ENCODE assay signal across 28 cellular contexts in the genomic region with DNA sequence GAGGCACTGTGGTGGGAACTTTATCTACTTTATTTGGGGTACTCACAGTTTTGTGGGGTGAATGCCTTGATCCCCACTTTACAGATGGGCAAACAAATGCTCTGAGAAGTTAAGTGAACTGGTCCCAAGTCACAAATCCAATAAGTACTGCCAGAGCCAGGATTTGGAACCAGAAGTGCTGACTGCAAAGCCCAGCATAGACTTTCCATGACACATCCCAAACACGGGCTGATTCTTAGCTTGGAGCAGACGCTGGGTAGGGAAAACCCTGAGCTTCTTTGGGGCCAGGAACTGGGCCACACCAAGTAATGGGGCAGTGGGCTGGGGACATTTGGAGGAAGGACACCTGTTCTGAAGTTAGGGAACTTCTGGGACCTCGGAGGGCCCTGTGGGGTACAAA. TPM values are rescaled to one million over a fixed set of nuclear protein-coding genes. Genes with fewer than 3 reads are reported as not detected.
DNase-seq lines count a peak whose midpoint lies in the region; ATAC-seq, FAIRE-seq and TF ChIP-seq lines count a peak whose summit lies in the region.
"Had no signal": no experiment of that assay in that cellular context is flagged by ENCODE, and none has a peak within 500 bp of the region (broad histone marks: within the 10 kb centered on the region; RNA-seq: fewer than 3 reads in every experiment).

No MANE protein-coding gene starts in this region.

- peak overlapping the region in 2 of 11 experiments; percentile 72 to 73; a peak in 3 of 22 replicates for H3K27ac ChIP-seq in BLaER1 treated with 17β-estradiol and CSF1 and Interleukin-3, amounts not matched to agents 10 nM and 100 nM
- peak overlapping the region; percentile 26 for H3K27ac ChIP-seq in colonic mucosa
- no peak overlapping the region for H3K27ac ChIP-seq in mesenchymal stem cell (ENCODE audit: low read length, poor library complexity, severe bottlenecking)
- peak overlapping the region; percentile 53 for H3K27ac ChIP-seq in suprapubic skin

- 92% methylated on average over 3 of the region's 3 CpGs for WGBS in mesenchymal stem cell
- WGBS in suprapubic skin: 59% methylated on average over 3 of the region's 3 CpGs

- H2AK5ac ChIP-seq in mesenchymal stem cell (ENCODE audit: low read length, severe bottlenecking): peak overlapping the region; percentile 98

- H4K91ac ChIP-seq in mesenchymal stem cell (ENCODE audit: low read length): no peak overlapping the region

- peaks cover 0 to 41% (median 0%) of the 10 kb centered on the region in 11 experiments; a peak in 3 of 22 replicates for H4K20me1 ChIP-seq in BLaER1 treated with 17β-estradiol and CSF1 and Interleukin-3, amounts not matched to agents 10 nM and 100 nM

- H3K27me3 ChIP-seq in BLaER1 treated with 17β-estradiol and CSF1 and Interleukin-3, amounts not matched to agents 10 nM and 100 nM: no peaks in the 10 kb centered on the region
- no peaks in the 10 kb centered on the region for H3K27me3 ChIP-seq in colonic mucosa
- no peaks in the 10 kb centered on the region for H3K27me3 ChIP-seq in mesenchymal stem cell (ENCODE audit: control insufficient read depth in 1 of 2, insufficient read depth in 1 of 2, low read length in 2 of 2)
- H3K27me3 ChIP-seq in suprapubic skin: no peaks in the 10 kb centered on the region

- H3K23ac ChIP-seq in mesenchymal stem cell (ENCODE audit: low read length in 2 of 2): no peak overlapping the region

- H3K9me3 Mint-ChIP-seq in T-cell: peaks cover 0 to 3% (median 0%) of the 10 kb centered on the region in 3 donors
- H3K9me3 Mint-ChIP-seq: activated T-helper 2 cell treated with anti-CD3 and anti-CD28 coated beads, Interferon-gamma antibody, Interleukin-2, Interleukin-4, amounts not matched to agents 10 μg/mL and 5 μg/mL and 100 μg/mL, durations not matched to agents 14 hours and 24 hours and 36 hours; central memory CD8-positive, alpha-beta T cell; stimulated activated effector memory CD8-positive, alpha-beta T cell treated with anti-CD3 and anti-CD28 coated beads, Interleukin-12 subunit alpha, Interleukin-12 subunit beta, amount 100 ng/mL, for 72 hours had no signal

- H2BK12ac ChIP-seq in mesenchymal stem cell (ENCODE audit: low read length in 2 of 2): no peak overlapping the region

- H3K4me3 ChIP-seq in BLaER1 treated with 17β-estradiol and CSF1 and Interleukin-3, amounts not matched to agents 10 nM and 100 nM: no peak overlapping the region
- H3K4me3 ChIP-seq in colonic mucosa: no peak overlapping the region
- no peak overlapping the region for H3K4me3 ChIP-seq in mesenchymal stem cell (ENCODE audit: insufficient read depth in 1 of 2, low read depth in 1 of 2, low read length in 2 of 2)
- no peak overlapping the region for H3K4me3 ChIP-seq in suprapubic skin

- H4K8ac ChIP-seq in mesenchymal stem cell (ENCODE audit: low read length): no peak overlapping the region

- H3K4me1 Mint-ChIP-seq in T-cell: no peaks in the 10 kb centered on the region
- H3K4me1 Mint-ChIP-seq: central memory CD8-positive, alpha-beta T cell; stimulated activated effector memory CD8-positive, alpha-beta T cell treated with anti-CD3 and anti-CD28 coated beads, Interleukin-12 subunit alpha, Interleukin-12 subunit beta, amount 100 ng/mL, for 72 hours had no signal

- H3K27ac Mint-ChIP-seq in T-cell: no peak overlapping the region
- H3K27ac Mint-ChIP-seq: activated naive CD8-positive, alpha-beta T cell; activated T-helper 2 cell treated with anti-CD3 and anti-CD28 coated beads, Interferon-gamma antibody, Interleukin-2, Interleukin-4, amounts not matched to agents 10 μg/mL and 5 μg/mL and 100 μg/mL, durations not matched to agents 14 hours and 24 hours and 36 hours; naive thymus-derived CD4-positive, alpha-beta T cell; stimulated activated effector memory CD8-positive, alpha-beta T cell treated with anti-CD3 and anti-CD28 coated beads, Interleukin-12 subunit alpha, Interleukin-12 subunit beta, amount 100 ng/mL, for 72 hours had no signal

- ATAC-seq in T-cell (replicated peaks in 1 of 4): no peak
- ATAC-seq: naive thymus-derived CD4-positive, alpha-beta T cell; stimulated activated effector memory CD8-positive, alpha-beta T cell treated with anti-CD3 and anti-CD28 coated beads, Interleukin-12 subunit alpha, Interleukin-12 subunit beta, amount 100 ng/mL, for 72 hours had no signal

- peak overlapping the region in 10 of 11 experiments; percentile 53 to 86 (median 76); a peak in 19 of 22 replicates for H3K4me2 ChIP-seq in BLaER1 treated with 17β-estradiol and CSF1 and Interleukin-3, amounts not matched to agents 10 nM and 100 nM
- no peak overlapping the region for H3K4me2 ChIP-seq in mesenchymal stem cell (ENCODE audit: low read length, poor library complexity, severe bottlenecking)

- TF ChIP-seq CTCF in colonic mucosa (IDR thresholded peaks at IDR 0.05) (no peak), suprapubic skin (IDR thresholded peaks at IDR 0.05) (no peak)

- H3K14ac ChIP-seq in mesenchymal stem cell (ENCODE audit: low read length in 2 of 2): no peak overlapping the region

- H3K18ac ChIP-seq in mesenchymal stem cell (ENCODE audit: low read depth in 1 of 2, low read length in 2 of 2): peak overlapping the region in 1 of 2 experiments; percentile 38

- H3K9me3 ChIP-seq in BLaER1 treated with 17β-estradiol and CSF1 and Interleukin-3, amounts not matched to agents 10 nM and 100 nM (replicated peaks in 1 of 11): peaks cover 0 to 12% (median 0%) of the 10 kb centered on the region in 11 experiments; a peak in 6 of 22 replicates
- H3K9me3 ChIP-seq in colonic mucosa: no peaks in the 10 kb centered on the region
- H3K9me3 ChIP-seq in mesenchymal stem cell (ENCODE audit: control insufficient read depth, low read length): no peaks in the 10 kb centered on the region
- no peaks in the 10 kb centered on the region for H3K9me3 ChIP-seq in suprapubic skin
- H3K9me3 ChIP-seq: BE2C had no signal

- peaks cover 28 to 39% (median 33%) of the 10 kb centered on the region in 10 experiments for H3K4me1 ChIP-seq in BLaER1 treated with 17β-estradiol and CSF1 and Interleukin-3, amounts not matched to agents 10 nM and 100 nM
- H3K4me1 ChIP-seq in colonic mucosa: peaks cover 7% of the 10 kb centered on the region
- peaks cover 30% of the 10 kb centered on the region for H3K4me1 ChIP-seq in mesenchymal stem cell (ENCODE audit: control insufficient read depth, insufficient read depth, low read depth, low read length)
- peaks cover 48% of the 10 kb centered on the region for H3K4me1 ChIP-seq in suprapubic skin
- H3K4me1 ChIP-seq: BE2C had no signal

- H3K27me3 Mint-ChIP-seq in T-cell: peaks cover 0 to under 1% of the 10 kb centered on the region in 2 donors

- TF ChIP-seq EP300 in suprapubic skin (IDR thresholded peaks at IDR 0.05): no peak

- H3K36me3 Mint-ChIP-seq in T-cell: no peaks in the 10 kb centered on the region
- H3K36me3 Mint-ChIP-seq: activated naive CD8-positive, alpha-beta T cell; naive thymus-derived CD4-positive, alpha-beta T cell; stimulated activated effector memory CD8-positive, alpha-beta T cell treated with anti-CD3 and anti-CD28 coated beads, Interleukin-12 subunit alpha, Interleukin-12 subunit beta, amount 100 ng/mL, for 72 hours had no signal

- H2BK120ac ChIP-seq in mesenchymal stem cell (ENCODE audit: low read depth, low read length): peak overlapping the region; percentile 45

- H2AFZ ChIP-seq in mesenchymal stem cell (ENCODE audit: low read depth, low read length): no peak overlapping the region

- no peak for FAIRE-seq in frontal cortex (lab: Jason Lieb, UNC)
- FAIRE-seq: H1 had no signal

- H3K36me3 ChIP-seq in BLaER1 treated with 17β-estradiol and CSF1 and Interleukin-3, amounts not matched to agents 10 nM and 100 nM: peaks cover 0 to 5% (median 0%) of the 10 kb centered on the region in 11 experiments; a peak in 1 of 22 replicates
- H3K36me3 ChIP-seq in colonic mucosa (no peaks in the 10 kb centered on the region), mesenchymal stem cell (ENCODE audit: control insufficient read depth in 1 of 2, insufficient read depth in 2 of 2, low read depth in 1 of 2, low read length in 2 of 2) (no peaks in the 10 kb centered on the region), suprapubic skin (no peaks in the 10 kb centered on the region)
- H3K36me3 ChIP-seq: BE2C had no signal

- H2BK15ac ChIP-seq in mesenchymal stem cell (ENCODE audit: low read depth, poor library complexity, severe bottlenecking): peak overlapping the region; percentile 54

- intact Hi-C loops in colonic mucosa (cut with DNase I): no loop called here

- no peak overlapping the region for H3K4me3 Mint-ChIP-seq in T-cell
- H3K4me3 Mint-ChIP-seq: activated naive CD8-positive, alpha-beta T cell; central memory CD8-positive, alpha-beta T cell; naive thymus-derived CD4-positive, alpha-beta T cell; stimulated activated effector memory CD8-positive, alpha-beta T cell treated with anti-CD3 and anti-CD28 coated beads, Interleukin-12 subunit alpha, Interleukin-12 subunit beta, amount 100 ng/mL, for 72 hours had no signal

- CTCF ChIA-PET in T-cell (lab: Charles Lee): no interaction called here

- TF ChIP-seq POLR2A in suprapubic skin (IDR thresholded peaks at IDR 0.05): no peak

- peaks cover 35% of the 10 kb centered on the region for H3K79me1 ChIP-seq in mesenchymal stem cell (replicated peaks; ENCODE audit: low read length, poor library complexity, severe bottlenecking)

- DNase-seq in colonic mucosa (no peak), mesenchymal stem cell (no peak), suprapubic skin (ENCODE audit: low spot score in 2 of 2) (no peak), T-cell (no peak), NCI-H82 treated with DMSO at 0.1 percent for 48 hours (lab: John Stamatoyannopoulos, UW; ENCODE audit: unreplicated experiment) (no peak), frontal cortex (ENCODE audit: low spot score in 2 of 2) (no peak)
- DNase-seq in activated T-cell treated with anti-CD3 and anti-CD28 coated beads, Interleukin-2, amount 50 U/mL, for 48 hours: no peak
- DNase-seq: activated CD4-positive, alpha-beta T cell treated with anti-CD3 and anti-CD28 coated beads, Interleukin-2, amount 50 U/mL, for 4 hours; activated CD4-positive, CD25-positive, alpha-beta regulatory T cell; activated CD8-positive, alpha-beta memory T cell treated with anti-CD3 and anti-CD28 coated beads, Interleukin-2, amount 50 U/mL, for 48 hours; BE2C; DMS79; GF-D8; head of caudate nucleus; Karpas-422; naive thymus-derived CD4-positive, alpha-beta T cell; NCI-H1694; NCI-H526 treated with DMSO at 0.1 percent for 48 hours; occipital lobe; SHP77; stimulated activated CD4-positive, alpha-beta T cell treated with anti-CD3 and anti-CD28 coated beads, Interleukin-2, amount 100 ng/mL, for 48 hours; T1000 had no signal

- POLR2A ChIA-PET in T-cell (lab: Charles Lee): no interaction called here

- no peak overlapping the region for H3K9ac ChIP-seq in BLaER1 treated with 17β-estradiol and CSF1 and Interleukin-3, amounts not matched to agents 10 nM and 100 nM
- H3K9ac ChIP-seq in colonic mucosa (ENCODE audit: low read depth in 2 of 2, low read length in 2 of 2) (no peak overlapping the region), mesenchymal stem cell (ENCODE audit: low read length) (peak overlapping the region; percentile 50)

- H3K4ac ChIP-seq in mesenchymal stem cell (ENCODE audit: low read depth in 1 of 2, low read length in 2 of 2): peak overlapping the region in 1 of 2 experiments; percentile 24

- H2BK5ac ChIP-seq in mesenchymal stem cell (ENCODE audit: low read depth, low read length, poor library complexity, severe bottlenecking): no peak overlapping the region

RNA-seq across cellular contexts. Expression of a gene that starts 20.3 kb away (rescaled TPM):
- total RNA-seq in colonic mucosa (100 to 1,000 TPM in 1 of 2 donors, 10 to 100 TPM in 1; 82.0 to 105 TPM), suprapubic skin (10 to 100 TPM; 68.2 to 87.2 (median 79.6) TPM), T-cell (under 1 TPM in 3 of 5 donors, not detected in 2; 0.20 to 0.89 (median 0.26) TPM), frontal cortex (9.0 TPM)
- 44.5 TPM for polyA plus RNA-seq in mesenchymal stem cell (2013, experiment 1 of 2)
- polyA plus RNA-seq in mesenchymal stem cell (2013, experiment 2 of 2): 41.0 TPM
- total RNA-seq: activated T-helper 2 cell treated with anti-CD3 and anti-CD28 coated beads, Interferon-gamma antibody, Interleukin-2, Interleukin-4, amounts not matched to agents 10 μg/mL and 5 μg/mL and 100 μg/mL, durations not matched to agents 14 hours and 24 hours and 36 hours had no signal
- polyA plus RNA-seq: naive thymus-derived CD4-positive, alpha-beta T cell had no signal
